Comparison of ENCODE assay signal across 21 cellular contexts in the genomic region with DNA sequence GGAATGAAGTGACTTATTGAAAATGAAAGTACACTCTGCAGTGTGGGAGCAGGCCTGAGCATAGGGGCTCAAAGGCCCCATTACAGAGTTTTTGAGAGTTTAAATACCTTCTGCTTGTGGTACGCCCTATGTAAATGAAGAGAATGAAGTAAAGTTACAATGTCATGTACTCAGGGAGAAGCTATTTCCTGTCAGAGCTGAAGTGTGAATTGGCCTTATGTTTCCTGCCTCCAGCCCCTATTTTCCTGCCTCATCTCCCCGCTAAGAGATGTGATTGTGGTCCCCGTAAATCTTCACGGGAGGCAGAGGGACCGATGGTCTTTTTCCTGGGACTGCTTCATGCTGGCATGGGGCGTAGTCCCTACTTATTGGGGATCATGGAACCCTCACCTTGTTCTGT. TPM values are rescaled to one million over a fixed set of nuclear protein-coding genes. Genes with fewer than 3 reads are reported as not detected.
DNase-seq lines count a peak whose midpoint lies in the region; ATAC-seq, FAIRE-seq and TF ChIP-seq lines count a peak whose summit lies in the region.
"Had no signal": no experiment of that assay in that cellular context is flagged by ENCODE, and none has a peak within 500 bp of the region (broad histone marks: within the 10 kb centered on the region; RNA-seq: fewer than 3 reads in every experiment).

No MANE protein-coding gene starts in this region.

- H3K27ac ChIP-seq in CD4-positive, CD25-positive, alpha-beta regulatory T cell (ENCODE audit: insufficient read depth, low read length, poor library complexity, severe bottlenecking) = peak overlapping the region; percentile 34
- H3K27ac ChIP-seq: vagina had no signal

- TF ChIP-seq CTCF in Calu3 (IDR thresholded peaks at IDR 0.05; ENCODE audit: unreplicated experiment) = no peak

- H3K36me3 Mint-ChIP-seq in CD4-positive, CD25-positive, alpha-beta regulatory T cell = peaks cover 5% of the 10 kb centered on the region
- H3K36me3 Mint-ChIP-seq in activated CD4-positive, alpha-beta memory T cell treated with anti-CD3 and anti-CD28 coated beads, Interleukin-2, amount 10 ng/mL, durations not matched to agents 7 days and 5 days (ENCODE audit: low read depth) = peaks cover 21% of the 10 kb centered on the region
- no peaks in the 10 kb centered on the region for H3K36me3 Mint-ChIP-seq in Calu3 (ENCODE audit: insufficient read depth, unreplicated experiment)

- no peak for TF ChIP-seq POLR2A in GM12891 (IDR thresholded peaks at IDR 0.05; ENCODE audit: low read depth, low read length)

- POLR2A ChIA-PET in activated CD4-positive, alpha-beta memory T cell treated with anti-CD3 and anti-CD28 coated beads, Interleukin-2, amount 10 ng/mL, durations not matched to agents 7 days and 5 days (lab: Charles Lee) = interaction anchor here (0.6 to 3.2 kb wide), 14 partner anchors 11 to 107 kb away, joined by 3 to 15 read pairs (median 4); a partner anchor contains a TSS

- peak overlapping the region; percentile 63 to 89 (median 73) for H3K4me3 Mint-ChIP-seq in CD4-positive, CD25-positive, alpha-beta regulatory T cell
- peak overlapping the region; percentile 6 for H3K4me3 Mint-ChIP-seq in activated CD4-positive, alpha-beta memory T cell treated with anti-CD3 and anti-CD28 coated beads, Interleukin-2, amount 10 ng/mL, durations not matched to agents 7 days and 5 days
- H3K4me3 Mint-ChIP-seq in Calu3 (ENCODE audit: low read depth, unreplicated experiment) = no peak overlapping the region

- peaks cover 45 to 97% (median 73%) of the 10 kb centered on the region in 4 donors for H3K4me1 Mint-ChIP-seq in CD4-positive, CD25-positive, alpha-beta regulatory T cell
- H3K4me1 Mint-ChIP-seq in activated CD4-positive, alpha-beta memory T cell treated with anti-CD3 and anti-CD28 coated beads, Interleukin-2, amount 10 ng/mL, durations not matched to agents 7 days and 5 days = peaks cover 93% of the 10 kb centered on the region
- H3K4me1 Mint-ChIP-seq in Calu3 (ENCODE audit: low read depth, unreplicated experiment) = peaks cover 11% of the 10 kb centered on the region

- DNase-seq in CD4-positive, CD25-positive, alpha-beta regulatory T cell = peak in 1 of 3 donors; percentile 70
- DNase-seq in GM12891 (ENCODE audit: insufficient read length, low spot score) (no peak), iris pigment epithelial cell (ENCODE audit: low read depth) (peak; percentile 16), NCI-H2196 treated with DMSO at 0.1 percent for 48 hours (lab: John Stamatoyannopoulos, UW; ENCODE audit: unreplicated experiment) (no peak), globus pallidus (ENCODE audit: low spot score) (no peak), Calu3 (no peak)
- no peak for DNase-seq in activated CD4-positive, alpha-beta memory T cell treated with anti-CD3 and anti-CD28 coated beads, Interleukin-2, amount 10 ng/mL, durations not matched to agents 7 days and 5 days
- DNase-seq in NK-92 treated with Interleukin-12 subunit alpha and Interleukin-12 subunit beta, amount 100 ng/mL, for 24 hours (lab: John Stamatoyannopoulos, UW) = no peak
- DNase-seq: activated CD8-positive, alpha-beta memory T cell treated with anti-CD3 and anti-CD28 coated beads, Interleukin-2, amount 50 U/mL, for 4 hours; amygdala; BE2C; DND-41; glutamatergic neuron; NCI-H187; NCI-H526; PC-3 had no signal

- CTCF ChIA-PET in activated CD4-positive, alpha-beta memory T cell treated with anti-CD3 and anti-CD28 coated beads, Interleukin-2, amount 10 ng/mL, durations not matched to agents 7 days and 5 days (lab: Charles Lee) = interaction anchor here (0.7 to 4.7 kb wide), 11 partner anchors 11 to 140 kb away, joined by 3 to 56 read pairs (median 4); no protein-coding TSS in a partner anchor
- CTCF ChIA-PET in Calu3 (lab: Charles Lee) = no interaction called here

- intact Hi-C loops in Calu3 (cut with micrococcal nuclease; ENCODE audit: unreplicated experiment) = no loop called here

- ATAC-seq in CD4-positive, CD25-positive, alpha-beta regulatory T cell (ENCODE audit: low read depth in 2 of 2) = no peak
- ATAC-seq: PC-3, SK-N-SH treated with all-trans-retinoic acid at 6 μM for 48 hours had no signal

- no TSS peak for BruUV-seq in Calu3 (replicated peaks; lab: Mats Ljungman, UMichigan)

- H3K4me3 ChIP-seq in CD4-positive, CD25-positive, alpha-beta regulatory T cell (ENCODE audit: low read depth, low read length) = peak overlapping the region; percentile 50
- H3K4me3 ChIP-seq: vagina had no signal

- H3K27me3 ChIP-seq in CD4-positive, CD25-positive, alpha-beta regulatory T cell (ENCODE audit: control insufficient read depth, insufficient read depth, low read length) = no peaks in the 10 kb centered on the region
- H3K27me3 ChIP-seq: BE2C, vagina had no signal

- peaks cover 96% of the 10 kb centered on the region for H3K4me1 ChIP-seq in CD4-positive, CD25-positive, alpha-beta regulatory T cell (ENCODE audit: control insufficient read depth, insufficient read depth, low read length, poor library complexity, severe bottlenecking)
- H3K4me1 ChIP-seq: BE2C had no signal

- peak overlapping the region; percentile 90 to 96 (median 90) for H3K27ac Mint-ChIP-seq in CD4-positive, CD25-positive, alpha-beta regulatory T cell
- H3K27ac Mint-ChIP-seq in activated CD4-positive, alpha-beta memory T cell treated with anti-CD3 and anti-CD28 coated beads, Interleukin-2, amount 10 ng/mL, durations not matched to agents 7 days and 5 days = peak overlapping the region; percentile 84
- H3K27ac Mint-ChIP-seq in Calu3 (ENCODE audit: unreplicated experiment) = no peak overlapping the region

- no peaks in the 10 kb centered on the region for H3K27me3 Mint-ChIP-seq in CD4-positive, CD25-positive, alpha-beta regulatory T cell
- no peaks in the 10 kb centered on the region for H3K27me3 Mint-ChIP-seq in activated CD4-positive, alpha-beta memory T cell treated with anti-CD3 and anti-CD28 coated beads, Interleukin-2, amount 10 ng/mL, durations not matched to agents 7 days and 5 days
- peaks cover 43% of the 10 kb centered on the region for H3K27me3 Mint-ChIP-seq in Calu3 (ENCODE audit: unreplicated experiment)

- no peaks in the 10 kb centered on the region for H3K9me3 ChIP-seq in CD4-positive, CD25-positive, alpha-beta regulatory T cell (ENCODE audit: control insufficient read depth in 2 of 2, low read length in 2 of 2)
- H3K9me3 ChIP-seq: BE2C, vagina had no signal

- FAIRE-seq in GM12891 (lab: Jason Lieb, UNC) = peak; percentile 84
- FAIRE-seq: colon had no signal

- H3K36me3 ChIP-seq in CD4-positive, CD25-positive, alpha-beta regulatory T cell (ENCODE audit: control insufficient read depth, insufficient read depth, low read length) = no peaks in the 10 kb centered on the region
- H3K36me3 ChIP-seq: BE2C, vagina had no signal

- H3K9me3 Mint-ChIP-seq in CD4-positive, CD25-positive, alpha-beta regulatory T cell = peaks cover 0 to 3% (median 0%) of the 10 kb centered on the region in 7 donors
- peaks cover 11% of the 10 kb centered on the region for H3K9me3 Mint-ChIP-seq in activated CD4-positive, alpha-beta memory T cell treated with anti-CD3 and anti-CD28 coated beads, Interleukin-2, amount 10 ng/mL, durations not matched to agents 7 days and 5 days
- no peaks in the 10 kb centered on the region for H3K9me3 Mint-ChIP-seq in Calu3 (ENCODE audit: low read depth, unreplicated experiment)

TF ChIP-seq in GM12891, 5 proteins besides CTCF, POLR2A, EP300 and RAD21:
- no peak for TF ChIP-seq POU2F2 (IDR thresholded peaks at IDR 0.05; ENCODE audit: low read depth, low read length)
- no peak for TF ChIP-seq PAX5 (IDR thresholded peaks at IDR 0.05; ENCODE audit: insufficient read depth, low read length, severe bottlenecking)
- no peak for TF ChIP-seq TAF1 (IDR thresholded peaks at IDR 0.05; ENCODE audit: low read depth, low read length)
- no peak for TF ChIP-seq SPI1 (IDR thresholded peaks at IDR 0.05; ENCODE audit: low read depth, low read length)
- TF ChIP-seq POLR2AphosphoS5 (IDR thresholded peaks at IDR 0.05; ENCODE audit: low read depth, low read length) = no peak
TF ChIP-seq in GM12891: peak in this region for 0.

RNA-seq across cellular contexts. Expression of a gene that starts 2.5 kb away (rescaled TPM):
- total RNA-seq in CD4-positive, CD25-positive, alpha-beta regulatory T cell = not detected
- polyA plus RNA-seq in CD4-positive, CD25-positive, alpha-beta regulatory T cell = under 1 TPM in 2 of 4 donors, not detected in 2; 0.25 to 0.55 TPM
- polyA plus RNA-seq in GM12891 (2012; ENCODE audit: low read depth, missing spikeins) = not detected
- total RNA-seq in activated CD4-positive, alpha-beta memory T cell treated with anti-CD3 and anti-CD28 coated beads, Interleukin-2, amount 10 ng/mL, durations not matched to agents 7 days and 5 days = under 1 TPM in 1 of 2 experiments, not detected in 1; 0.18 TPM
- not detected in 2 replicates for total RNA-seq in Calu3 (2022)
- total RNA-seq: mesenteric fat pad, PC-3, vagina had no signal

RNA-seq across cellular contexts. Expression of a gene that starts 21.2 kb away (rescaled TPM):
- total RNA-seq in CD4-positive, CD25-positive, alpha-beta regulatory T cell = 2.3 TPM
- 1 to 10 TPM in 3 of 4 donors, not detected in 1; 1.0 to 2.0 (median 1.3) TPM for polyA plus RNA-seq in CD4-positive, CD25-positive, alpha-beta regulatory T cell
- 0.21 TPM for polyA plus RNA-seq in GM12891 (2012; ENCODE audit: low read depth, missing spikeins)
- 1 to 10 TPM; 1.9 to 4.3 TPM for total RNA-seq in activated CD4-positive, alpha-beta memory T cell treated with anti-CD3 and anti-CD28 coated beads, Interleukin-2, amount 10 ng/mL, durations not matched to agents 7 days and 5 days
- total RNA-seq in Calu3 (2022) = 6.4 and 17.6 TPM in 2 replicates

RNA-seq across cellular contexts. Expression of a gene that starts 35.5 kb away (rescaled TPM):
- total RNA-seq in CD4-positive, CD25-positive, alpha-beta regulatory T cell = not detected
- not detected for polyA plus RNA-seq in CD4-positive, CD25-positive, alpha-beta regulatory T cell
- polyA plus RNA-seq in GM12891 (2012; ENCODE audit: low read depth, missing spikeins) = not detected
- total RNA-seq in activated CD4-positive, alpha-beta memory T cell treated with anti-CD3 and anti-CD28 coated beads, Interleukin-2, amount 10 ng/mL, durations not matched to agents 7 days and 5 days = not detected
- total RNA-seq in Calu3 (2022) = not detected in 2 replicates
- total RNA-seq: mesenteric fat pad, PC-3, vagina had no signal
- polyA plus RNA-seq: esophagus had no signal

RNA-seq across cellular contexts. Expression of a gene that starts 57.0 kb away (rescaled TPM):
- total RNA-seq in CD4-positive, CD25-positive, alpha-beta regulatory T cell = 40.3 TPM
- 10 to 100 TPM; 24.1 to 31.2 (median 25.6) TPM for polyA plus RNA-seq in CD4-positive, CD25-positive, alpha-beta regulatory T cell
- 21.6 TPM for polyA plus RNA-seq in GM12891 (2012; ENCODE audit: low read depth, missing spikeins)
- 10 to 100 TPM; 49.7 to 52.3 TPM for total RNA-seq in activated CD4-positive, alpha-beta memory T cell treated with anti-CD3 and anti-CD28 coated beads, Interleukin-2, amount 10 ng/mL, durations not matched to agents 7 days and 5 days
- 32.8 and 42.8 TPM in 2 replicates for total RNA-seq in Calu3 (2022)

RNA-seq across cellular contexts. Expression of a gene that starts 57.3 kb away (rescaled TPM):
- 1,528 TPM for total RNA-seq in CD4-positive, CD25-positive, alpha-beta regulatory T cell
- polyA plus RNA-seq in CD4-positive, CD25-positive, alpha-beta regulatory T cell = over 10,000 TPM in 2 of 4 donors, 1,000 to 10,000 TPM in 2; 9,467 to 12,173 (median 10,919) TPM
- polyA plus RNA-seq in GM12891 (2012; ENCODE audit: low read depth, missing spikeins) = 874 TPM
- 1,000 to 10,000 TPM; 1,572 to 1,591 TPM for total RNA-seq in activated CD4-positive, alpha-beta memory T cell treated with anti-CD3 and anti-CD28 coated beads, Interleukin-2, amount 10 ng/mL, durations not matched to agents 7 days and 5 days
- not detected in 2 replicates for total RNA-seq in Calu3 (2022)
- total RNA-seq: PC-3 had no signal
